ENCODE assay signal across 15 cellular contexts in genomic region chrX:3609800-3610199, GRCh38.
A peak's percentile ranks its signal among the peaks of the same experiment; 100 is the strongest.
DNase-seq lines count a peak whose midpoint lies in the region; ATAC-seq and TF ChIP-seq lines count a peak whose summit lies in the region.
"Had no signal": no experiment of that assay in that cellular context is flagged by ENCODE, and none has a peak within 500 bp of the region (broad histone marks: within the 10 kb centered on the region; RNA-seq: fewer than 3 reads in every experiment).

No MANE protein-coding gene starts in this region.

- TF ChIP-seq CTCF in RWPE2 (IDR thresholded peaks at IDR 0.05; ENCODE audit: poor library complexity, severe bottlenecking) (no peak), right lobe of liver (IDR thresholded peaks at IDR 0.05) (no peak)

- H3K4me1 ChIP-seq in RWPE2 (ENCODE audit: insufficient read depth, poor library complexity, severe bottlenecking): no peaks in the 10 kb centered on the region
- no peaks in the 10 kb centered on the region for H3K4me1 ChIP-seq in right lobe of liver
- H3K4me1 ChIP-seq: adrenal gland, esophagus squamous epithelium, spleen had no signal

- peak; percentile 49 for DNase-seq in GM03348 (ENCODE audit: low spot score)
- DNase-seq in RWPE2 (ENCODE audit: low spot score): no peak
- DNase-seq in fibroblast of peridontal ligament (ENCODE audit: extremely low read depth): peak; percentile 76
- peak; percentile 15 for DNase-seq in renal cortical epithelial cell (ENCODE audit: low read depth)
- no peak for DNase-seq in right lobe of liver
- DNase-seq in COLO829 (ENCODE audit: low spot score): no peak
- DNase-seq: activated CD4-positive, alpha-beta T cell treated with anti-CD3 and anti-CD28 coated beads, Interleukin-2, amount 50 U/mL, for 1 hour; activated T-cell treated with anti-CD3 and anti-CD28 coated beads, Interleukin-2, amount 50 U/mL, for 24 hours; adrenal gland; CD8-positive, alpha-beta T cell; dermis blood vessel endothelial cell; esophagus squamous epithelium; NCI-H1694 treated with DMSO at 0.1 percent for 48 hours; spleen had no signal

- H3K9me3 ChIP-seq in RWPE2 (ENCODE audit: severe bottlenecking): no peaks in the 10 kb centered on the region
- H3K9me3 ChIP-seq in right lobe of liver: no peaks in the 10 kb centered on the region
- H3K9me3 ChIP-seq: adrenal gland, esophagus squamous epithelium, spleen had no signal

- H3K27me3 ChIP-seq in RWPE2 (ENCODE audit: insufficient read depth, poor library complexity, severe bottlenecking) (no peaks in the 10 kb centered on the region), right lobe of liver (no peaks in the 10 kb centered on the region)
- H3K27me3 ChIP-seq: adrenal gland, esophagus squamous epithelium, spleen had no signal

- H3K36me3 ChIP-seq in RWPE2 (ENCODE audit: low read depth): no peaks in the 10 kb centered on the region; the same call in 1 of the 2 replicates
- H3K36me3 ChIP-seq in right lobe of liver: no peaks in the 10 kb centered on the region
- H3K36me3 ChIP-seq: adrenal gland had no signal

- H3K27ac ChIP-seq in RWPE2 (ENCODE audit: poor library complexity, severe bottlenecking) (no peak overlapping the region), right lobe of liver (no peak overlapping the region)
- H3K27ac ChIP-seq: adrenal gland, esophagus squamous epithelium, spleen had no signal

- peak; percentile 40; the same call in 1 of the 3 replicates for ATAC-seq in RWPE2 (ENCODE audit: low read depth)
- no peak for ATAC-seq in right lobe of liver
- ATAC-seq in HG03442 (IDR thresholded peaks at IDR 0.05; ENCODE audit: unreplicated experiment): no peak
- ATAC-seq: CD8-positive, alpha-beta T cell had no signal

- intact Hi-C loops in right lobe of liver (cut with DNase I): no loop called here

- 69% methylated on average over 3 of the region's 4 CpGs for WGBS in right lobe of liver (ENCODE audit: insufficient coverage, low coverage, low lambda C conversion rate, missing lambda C conversion rate)

- no peak for TF ChIP-seq POLR2A in right lobe of liver (IDR thresholded peaks at IDR 0.05)

- no peak overlapping the region for H3K4me3 ChIP-seq in RWPE2 (ENCODE audit: severe bottlenecking)
- no peak overlapping the region for H3K4me3 ChIP-seq in right lobe of liver
- H3K4me3 ChIP-seq: adrenal gland, esophagus squamous epithelium, spleen had no signal

Comparison
In these comparisons a context has a peak if more than half of its experiments do, and no peak if none do; other contexts are left out.
1. DNase-seq: peak in GM03348 (single experiment), fibroblast of peridontal ligament (single experiment) and renal cortical epithelial cell (single experiment); none in RWPE2 (single experiment), right lobe of liver (0 of 3) and COLO829 (single experiment).